In the genomic region with DNA sequence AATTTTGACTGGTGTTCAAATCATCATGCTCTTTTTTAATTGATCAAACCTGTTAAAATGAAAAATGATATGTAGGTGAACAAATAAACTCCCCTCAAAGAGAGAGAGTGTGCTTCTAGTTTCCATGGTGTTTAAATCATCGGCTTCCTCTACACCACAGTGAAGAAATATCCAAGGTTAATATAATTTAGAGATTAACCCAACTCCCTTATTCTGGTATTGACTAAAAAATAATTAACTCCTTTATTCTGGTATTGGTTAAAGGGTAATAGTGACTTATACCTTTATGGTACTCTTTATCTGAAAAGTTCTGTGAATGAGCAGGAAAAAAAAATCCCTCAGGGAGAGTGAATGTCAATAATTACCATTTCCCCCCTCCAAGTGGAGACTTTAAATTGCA, we compare ENCODE assay signal across 16 cellular contexts.
"Had no signal": no experiment of that assay in that cellular context is flagged by ENCODE, and none has a peak within 500 bp of the region (broad histone marks: within the 10 kb centered on the region; RNA-seq: fewer than 3 reads in every experiment).

No MANE protein-coding gene starts in this region.

- H3K4me3 ChIP-seq: gastroesophageal sphincter, skin epidermis, suprapubic skin had no signal

- H3K36me3 ChIP-seq: gastroesophageal sphincter, suprapubic skin had no signal

- H2AFZ ChIP-seq: parathyroid adenoma had no signal

- H3K9me3 ChIP-seq: gastroesophageal sphincter, suprapubic skin had no signal

- H3K79me2 ChIP-seq: parathyroid adenoma had no signal

- H3K4me3 Mint-ChIP-seq: activated CD4-positive, alpha-beta T cell treated with anti-CD3 and anti-CD28 coated beads, Interleukin-2, amount 10 ng/mL, durations not matched to agents 7 days and 5 days; effector memory CD8-positive, alpha-beta T cell; naive B cell; stimulated activated naive CD8-positive, alpha-beta T cell treated with anti-CD3 and anti-CD28 coated beads, Interleukin-15, Interleukin-2, amounts not matched to agents 100 ng/mL and 50 ng/mL, for 24 hours; T-helper 2 cell treated with Interferon-gamma antibody and Interleukin-4, amounts not matched to agents 5 μg/mL and 100 μg/mL, for 36 hours had no signal

- H3K9ac ChIP-seq: parathyroid adenoma had no signal

- DNase-seq: activated CD4-positive, alpha-beta T cell treated with anti-CD3 and anti-CD28 coated beads, Interleukin-2, amount 10 ng/mL, durations not matched to agents 7 days and 5 days; activated CD4-positive, CD25-positive, alpha-beta regulatory T cell; activated CD8-positive, alpha-beta memory T cell treated with anti-CD3 and anti-CD28 coated beads for 24 hours; activated naive CD4-positive, alpha-beta T cell treated with Interleukin-2 at 50 U/mL for 16 hours; aorta; effector memory CD8-positive, alpha-beta T cell; naive B cell; retina; stimulated activated CD4-positive, alpha-beta T cell treated with anti-CD3 and anti-CD28 coated beads, Interleukin-4, amount 100 ng/mL, for 4 hours had no signal

- H3K27me3 ChIP-seq: gastroesophageal sphincter, suprapubic skin had no signal

- ATAC-seq: effector memory CD8-positive, alpha-beta T cell; gastroesophageal sphincter had no signal

- FAIRE-seq: bronchial epithelial cell had no signal

- H3K27me3 Mint-ChIP-seq: activated CD4-positive, alpha-beta T cell treated with anti-CD3 and anti-CD28 coated beads, Interleukin-2, amount 10 ng/mL, durations not matched to agents 7 days and 5 days; effector memory CD8-positive, alpha-beta T cell had no signal

- H3K27ac Mint-ChIP-seq: activated CD4-positive, alpha-beta T cell treated with anti-CD3 and anti-CD28 coated beads, Interleukin-2, amount 10 ng/mL, durations not matched to agents 7 days and 5 days; effector memory CD8-positive, alpha-beta T cell; stimulated activated naive CD8-positive, alpha-beta T cell treated with anti-CD3 and anti-CD28 coated beads, Interleukin-15, Interleukin-2, amounts not matched to agents 100 ng/mL and 50 ng/mL, for 24 hours; T-helper 2 cell treated with Interferon-gamma antibody and Interleukin-4, amounts not matched to agents 5 μg/mL and 100 μg/mL, for 36 hours had no signal

- H3K4me1 ChIP-seq: suprapubic skin had no signal

- H3K27ac ChIP-seq: gastroesophageal sphincter, parathyroid adenoma, skin epidermis, suprapubic skin had no signal

- H3K36me3 Mint-ChIP-seq: naive B cell had no signal

- H3K9me3 Mint-ChIP-seq: activated CD4-positive, alpha-beta T cell treated with anti-CD3 and anti-CD28 coated beads, Interleukin-2, amount 10 ng/mL, durations not matched to agents 7 days and 5 days; effector memory CD8-positive, alpha-beta T cell; naive B cell; stimulated activated naive CD8-positive, alpha-beta T cell treated with anti-CD3 and anti-CD28 coated beads, Interleukin-15, Interleukin-2, amounts not matched to agents 100 ng/mL and 50 ng/mL, for 24 hours; T-helper 2 cell treated with Interferon-gamma antibody and Interleukin-4, amounts not matched to agents 5 μg/mL and 100 μg/mL, for 36 hours had no signal
